Comparison of ENCODE assay signal across 9 cellular contexts in the genomic region with DNA sequence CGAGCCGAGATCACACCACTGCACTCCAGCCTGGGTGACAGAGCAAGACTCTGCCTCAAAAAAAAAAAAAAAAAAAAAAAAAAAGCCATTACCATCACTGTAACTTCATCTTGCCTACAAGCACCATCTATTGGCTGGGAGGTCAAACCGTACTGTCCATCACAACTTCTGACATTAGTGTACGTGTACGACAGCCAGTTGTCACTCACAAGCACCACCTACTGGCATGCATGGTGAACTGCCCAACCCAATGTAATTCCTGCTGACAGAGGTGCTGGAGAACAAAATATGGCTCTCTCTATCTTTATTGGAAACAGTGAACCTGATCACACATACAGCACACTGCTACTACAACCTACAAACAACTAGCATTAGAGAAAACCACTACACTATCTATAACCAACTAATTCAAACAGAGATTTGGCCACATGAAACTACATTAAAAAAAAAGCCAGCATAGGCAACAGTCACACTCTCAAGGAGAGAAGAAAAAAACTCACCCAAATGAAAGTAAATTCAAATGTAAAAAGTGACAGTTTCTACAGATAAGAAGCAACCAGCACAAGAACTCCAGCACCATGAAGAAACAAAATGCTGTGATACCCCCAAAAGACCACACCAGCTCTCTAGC.
A peak's percentile ranks its signal among the peaks of the same experiment; 100 is the strongest.
DNase-seq lines count a peak whose midpoint lies in the region; ATAC-seq and TF ChIP-seq lines count a peak whose summit lies in the region.
"Had no signal": no experiment of that assay in that cellular context is flagged by ENCODE, and none has a peak within 500 bp of the region (broad histone marks: within the 10 kb centered on the region; RNA-seq: fewer than 3 reads in every experiment).

No MANE protein-coding gene starts in this region.

- H3K36me3 ChIP-seq in fibroblast of lung (ENCODE audit: control insufficient read depth, insufficient read depth, low read length) = no peaks in the 10 kb centered on the region

- H3K27me3 ChIP-seq in fibroblast of lung (ENCODE audit: control insufficient read depth, insufficient read depth, low read length) = no peaks in the 10 kb centered on the region

- H3K4me2 ChIP-seq in fibroblast of lung (ENCODE audit: extremely low read depth, insufficient read depth, low read length) = no peak overlapping the region

- no peak overlapping the region for H3K9ac ChIP-seq in fibroblast of lung (ENCODE audit: insufficient read depth, low read length)

- peak; percentile 4 for DNase-seq in COLO668 (lab: John Stamatoyannopoulos, UW; ENCODE audit: unreplicated experiment)
- DNase-seq in NCI-H69 (lab: John Stamatoyannopoulos, UW) = peak; percentile 56
- DNase-seq in fibroblast of lung (ENCODE audit: low read depth in 2 of 2) = peak in 1 of 2 donors; percentile 6
- no peak for DNase-seq in activated effector memory CD4-positive, alpha-beta T cell treated with Interleukin-2 at 50 U/mL for 16 hours
- no peak for DNase-seq in activated CD8-positive, alpha-beta memory T cell treated with anti-CD3 and anti-CD28 coated beads, Interleukin-2, amount 50 U/mL, for 48 hours
- DNase-seq in NCI-H187 (lab: John Stamatoyannopoulos, UW) = no peak
- DNase-seq: naive B cell had no signal

- H2AFZ ChIP-seq in fibroblast of lung (ENCODE audit: low read length) = no peak overlapping the region

- no peak overlapping the region for H3K27ac ChIP-seq in fibroblast of lung (ENCODE audit: insufficient read depth, low read length)

- no peaks in the 10 kb centered on the region for H3K9me3 ChIP-seq in fibroblast of lung (ENCODE audit: control insufficient read depth, insufficient read depth, low read depth, low read length)

- no peaks in the 10 kb centered on the region for H3K4me1 ChIP-seq in fibroblast of lung (ENCODE audit: control insufficient read depth, extremely low read depth, insufficient read depth, low read length)

- no peak overlapping the region for H3K4me3 ChIP-seq in fibroblast of lung (replicated peaks in 1 of 4; ENCODE audit: control extremely low read depth in 1 of 4, insufficient read depth in 1 of 4, low read depth in 3 of 4, low read length in 4 of 4)

- peak; percentile 42 to 64 for TF ChIP-seq CTCF in fibroblast of lung (conservative IDR thresholded peaks at IDR 0.05 in 1 of 2, IDR thresholded peaks at IDR 0.05 in 1 of 2; ENCODE audit: low read depth in 1 of 2, low read length in 2 of 2)

- no peaks in the 10 kb centered on the region for H4K20me1 ChIP-seq in fibroblast of lung (ENCODE audit: control insufficient read depth, extremely low read depth, insufficient read depth, low read length)

- ATAC-seq in GM18861 (IDR thresholded peaks at IDR 0.05; ENCODE audit: unreplicated experiment) (peak; percentile 96), HG02870 (IDR thresholded peaks at IDR 0.05; ENCODE audit: unreplicated experiment) (peak; percentile 99)

- H3K79me2 ChIP-seq in fibroblast of lung (ENCODE audit: control insufficient read depth, insufficient read depth, low read length) = no peaks in the 10 kb centered on the region

Comparison
In these comparisons a context has a peak if more than half of its experiments do, and no peak if none do; other contexts are left out.
1. DNase-seq: peak in COLO668 (single experiment) and NCI-H69 (single experiment); none in activated effector memory CD4-positive, alpha-beta T cell treated with Interleukin-2 at 50 U/mL for 16 hours (single experiment), activated CD8-positive, alpha-beta memory T cell treated with anti-CD3 and anti-CD28 coated beads, Interleukin-2, amount 50 U/mL, for 48 hours (single experiment) and NCI-H187 (0 of 2).